In genomic region chr1:109667452-109668122, GRCh38 we compare ENCODE assay signal across 8 cellular contexts. TPM values are rescaled to one million over a fixed set of nuclear protein-coding genes. Genes with fewer than 3 reads are reported as not detected.
A peak's percentile ranks its signal among the peaks of the same experiment; 100 is the strongest.
DNase-seq lines count a peak whose midpoint lies in the region; ATAC-seq and TF ChIP-seq lines count a peak whose summit lies in the region.

Gene GSTM2, plus strand, starts transcription at chr1:109668057. Its CDS starts 59 bp downstream, at chr1:109668116.

- CTCF ChIA-PET in MCF 10A (lab: Yijun Ruan, JAX) (no interaction called here), PC-3 (lab: Charles Lee) (no interaction called here)

- ATAC-seq in HG03175 (IDR thresholded peaks at IDR 0.05; ENCODE audit: unreplicated experiment) (peak; percentile 85), PC-3 (peak; percentile 99), foreskin keratinocyte (peak; percentile 96)
- peak; percentile 97 for ATAC-seq in stimulated activated naive CD8-positive, alpha-beta T cell treated with anti-CD3 and anti-CD28 coated beads, Interleukin-15, amount 100 ng/mL, for 72 hours

- no peaks in the 10 kb centered on the region for H3K27me3 ChIP-seq in PC-3 (ENCODE audit: low read length)
- no peaks in the 10 kb centered on the region for H3K27me3 ChIP-seq in foreskin keratinocyte
- H3K27me3 ChIP-seq in neuron (ENCODE audit: insufficient read depth, low read length), result no peaks in the 10 kb centered on the region

- intact Hi-C loops in MCF 10A (cut with micrococcal nuclease) (no loop called here), PC-3 (cut with micrococcal nuclease) (no loop called here)

- no peaks in the 10 kb centered on the region for H3F3A ChIP-seq in PC-3 (ENCODE audit: low read length, unreplicated experiment)

- no peaks in the 10 kb centered on the region for H4K20me1 ChIP-seq in PC-3 (ENCODE audit: low read length)

- H3K79me2 ChIP-seq in PC-3 (ENCODE audit: low read length), result no peaks in the 10 kb centered on the region

- peak within 1 kb of the TSS; percentile 69 for H2AFZ ChIP-seq in PC-3 (ENCODE audit: low read length)
- peak within 1 kb of the TSS; percentile 65 for H2AFZ ChIP-seq in neuron (ENCODE audit: low read depth, low read length)

- no peak within 1 kb of the TSS for H3K27ac Mint-ChIP-seq in MCF 10A (ENCODE audit: low read depth, unreplicated experiment)
- peak within 1 kb of the TSS; percentile 38 to 44 for H3K27ac Mint-ChIP-seq in stimulated activated naive CD8-positive, alpha-beta T cell treated with anti-CD3 and anti-CD28 coated beads, Interleukin-15, amount 100 ng/mL, for 72 hours

- H3K4me1 Mint-ChIP-seq in MCF 10A (ENCODE audit: insufficient read depth, unreplicated experiment), result no peaks in the 10 kb centered on the region
- H3K4me1 Mint-ChIP-seq in stimulated activated naive CD8-positive, alpha-beta T cell treated with anti-CD3 and anti-CD28 coated beads, Interleukin-15, amount 100 ng/mL, for 72 hours, result peaks cover 30% of the 10 kb centered on the region

- no peak for TF ChIP-seq CTCF in MCF 10A (IDR thresholded peaks at IDR 0.05; ENCODE audit: unreplicated experiment)
- no peak for TF ChIP-seq CTCF in PC-3 (conservative IDR thresholded peaks at IDR 0.05; ENCODE audit: low read depth, low read length)
- TF ChIP-seq CTCF in foreskin keratinocyte (conservative IDR thresholded peaks at IDR 0.05), result no peak

- no peaks in the 10 kb centered on the region for H3K9me2 ChIP-seq in PC-3 (replicated peaks; ENCODE audit: low read length)

- in situ Hi-C loops in T47D (cut with HindIII; ENCODE audit: low pct_unique_long_range_greater_than_20kb, low sequenced_read_pairs), result no loop called here

- H3K4me3 Mint-ChIP-seq in MCF 10A (ENCODE audit: unreplicated experiment), result no peak within 1 kb of the TSS
- peak within 1 kb of the TSS; percentile 82 to 87 for H3K4me3 Mint-ChIP-seq in stimulated activated naive CD8-positive, alpha-beta T cell treated with anti-CD3 and anti-CD28 coated beads, Interleukin-15, amount 100 ng/mL, for 72 hours

- peak within 1 kb of the TSS; percentile 75 for H3K4me2 ChIP-seq in PC-3 (ENCODE audit: low read length)

- peak; percentile 73 to 88 for DNase-seq in T47D (ENCODE audit: low read depth in 1 of 2, low spot score in 1 of 2)
- DNase-seq in MCF 10A (ENCODE audit: unreplicated experiment), result no peak
- DNase-seq in PC-3, result peak; percentile 86
- peak; percentile 89 for DNase-seq in activated effector memory CD4-positive, alpha-beta T cell treated with anti-CD3 and anti-CD28 coated beads, Interleukin-2, amount 50 U/mL, for 16 hours
- DNase-seq in foreskin keratinocyte, result peak; percentile 20 to 47
- DNase-seq in stimulated activated naive CD8-positive, alpha-beta T cell treated with anti-CD3 and anti-CD28 coated beads, Interleukin-15, amount 100 ng/mL, for 72 hours, result peak; percentile 66 to 81

- H3K27me3 Mint-ChIP-seq in MCF 10A (ENCODE audit: insufficient read depth, unreplicated experiment), result no peaks in the 10 kb centered on the region
- H3K27me3 Mint-ChIP-seq in stimulated activated naive CD8-positive, alpha-beta T cell treated with anti-CD3 and anti-CD28 coated beads, Interleukin-15, amount 100 ng/mL, for 72 hours, result no peaks in the 10 kb centered on the region

- H3K9me3 ChIP-seq in PC-3 (ENCODE audit: low read length), result no peaks in the 10 kb centered on the region
- no peaks in the 10 kb centered on the region for H3K9me3 ChIP-seq in neuron (ENCODE audit: low read length)

- peak within 1 kb of the TSS; percentile 4; the same call in 1 of the 2 replicates for H3K9ac ChIP-seq in PC-3 (ENCODE audit: low read length)

- no peak within 1 kb of the TSS for H3K27ac ChIP-seq in PC-3 (ENCODE audit: low read length)
- no peak within 1 kb of the TSS for H3K27ac ChIP-seq in foreskin keratinocyte

- BruUV-seq in MCF 10A (replicated peaks; lab: Mats Ljungman, UMichigan), result no TSS peak
- BruUV-seq in PC-3 (replicated peaks; lab: Mats Ljungman, UMichigan), result no TSS peak

- POLR2A ChIA-PET in MCF 10A (lab: Yijun Ruan, JAX) (no interaction called here), PC-3 (lab: Charles Lee; ENCODE audit: unreplicated experiment) (interaction anchor here (0.6 kb wide), 1 partner anchor 919 kb away, joined by 3 read pairs; no protein-coding TSS in a partner anchor)

- H3K4me3 ChIP-seq in PC-3 (ENCODE audit: low read length) (peak within 1 kb of the TSS; percentile 64), neuron (ENCODE audit: low read length) (peak within 1 kb of the TSS; percentile 52)

- no peaks in the 10 kb centered on the region for H3K36me3 Mint-ChIP-seq in MCF 10A (ENCODE audit: insufficient read depth, unreplicated experiment)

- peaks cover 28% of the 10 kb centered on the region for H3K4me1 ChIP-seq in PC-3 (ENCODE audit: insufficient read depth, low read length)
- peaks cover 6% of the 10 kb centered on the region for H3K4me1 ChIP-seq in foreskin keratinocyte
- peaks cover 11% of the 10 kb centered on the region for H3K4me1 ChIP-seq in neuron (ENCODE audit: insufficient read depth, low read length)

- H3K9me3 Mint-ChIP-seq in MCF 10A (ENCODE audit: unreplicated experiment), result no peaks in the 10 kb centered on the region
- H3K9me3 Mint-ChIP-seq in stimulated activated naive CD8-positive, alpha-beta T cell treated with anti-CD3 and anti-CD28 coated beads, Interleukin-15, amount 100 ng/mL, for 72 hours, result no peaks in the 10 kb centered on the region

- H3K36me3 ChIP-seq in PC-3 (ENCODE audit: low read depth, low read length) (no peaks in the 10 kb centered on the region), neuron (ENCODE audit: insufficient read depth, low read length) (peaks cover 3% of the 10 kb centered on the region)

RNA-seq across cellular contexts. Expression of gene GSTM2, which starts in this region (rescaled TPM):
- total RNA-seq in MCF 10A (2022) (0.70 and 1.4 TPM in 2 replicates), PC-3 (2014; rRNA removed) (29.0 and 38.6 TPM in 2 replicates), foreskin keratinocyte (6.7 and 8.5 TPM in 2 replicates)
- polyA plus RNA-seq in foreskin keratinocyte, result 18.1 and 20.9 TPM in 2 replicates
